ENCODE assay signal across 18 cellular contexts in the genomic region with DNA sequence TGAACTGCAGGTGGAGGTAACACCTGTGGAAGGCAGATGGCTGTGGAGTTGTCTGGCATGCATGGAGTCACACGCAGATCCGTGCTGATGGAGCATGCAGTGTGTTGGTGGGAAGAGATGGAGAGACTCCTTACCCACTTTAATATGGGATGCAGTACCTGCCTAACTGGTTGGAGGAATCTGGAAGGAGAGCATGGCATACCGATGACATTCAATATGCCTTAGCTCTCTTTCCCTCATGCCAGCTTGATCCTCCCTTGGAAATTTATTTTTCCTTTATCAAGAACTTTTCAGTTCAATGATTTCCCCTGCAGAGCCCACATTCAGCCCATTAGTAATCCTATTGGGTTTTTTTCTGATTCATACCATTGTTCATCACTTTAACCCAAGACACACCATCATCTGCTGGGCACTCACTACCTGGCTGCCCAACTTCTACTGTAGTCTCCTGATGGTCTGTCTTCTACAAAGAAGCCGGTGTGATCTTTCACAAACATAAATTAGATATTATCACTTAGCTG. TPM values are rescaled to one million over a fixed set of nuclear protein-coding genes. Genes with fewer than 3 reads are reported as not detected.
DNase-seq lines count a peak whose midpoint lies in the region; ATAC-seq and TF ChIP-seq lines count a peak whose summit lies in the region.
"Had no signal": no experiment of that assay in that cellular context is flagged by ENCODE, and none has a peak within 500 bp of the region (broad histone marks: within the 10 kb centered on the region; RNA-seq: fewer than 3 reads in every experiment).

No MANE protein-coding gene starts in this region.

- no peaks in the 10 kb centered on the region for H4K20me1 ChIP-seq in PC-3 (ENCODE audit: low read length)
- no peaks in the 10 kb centered on the region for H4K20me1 ChIP-seq in neural progenitor cell (ENCODE audit: low read depth)

- H3K9me3 Mint-ChIP-seq in neural progenitor cell (no peaks in the 10 kb centered on the region), immature natural killer cell (no peaks in the 10 kb centered on the region)

- H3K36me3 Mint-ChIP-seq in neural progenitor cell (peaks cover 32% of the 10 kb centered on the region), immature natural killer cell (no peaks in the 10 kb centered on the region)

- TF ChIP-seq CTCF in PC-3 (conservative IDR thresholded peaks at IDR 0.05; ENCODE audit: low read depth, low read length) (no peak), neural progenitor cell (IDR thresholded peaks at IDR 0.05) (no peak)

- H3K79me2 ChIP-seq in PC-3 (ENCODE audit: low read length) (no peaks in the 10 kb centered on the region), neural progenitor cell (ENCODE audit: low read depth) (no peaks in the 10 kb centered on the region)

- H3K27me3 Mint-ChIP-seq in neural progenitor cell (ENCODE audit: insufficient read depth, low read depth), result peaks cover 9% of the 10 kb centered on the region
- H3K27me3 Mint-ChIP-seq in immature natural killer cell (ENCODE audit: low read depth in 3 of 3), result peaks cover 0 to 7% (median 0%) of the 10 kb centered on the region in 3 donors

- H3K9ac ChIP-seq in PC-3 (ENCODE audit: low read length) (no peak overlapping the region), neural progenitor cell (no peak overlapping the region)

- in situ Hi-C loops in Caki2 (cut with HindIII; ENCODE audit: low pct_unique_long_range_greater_than_20kb, low sequenced_read_pairs), result no loop called here

- H3F3A ChIP-seq in PC-3 (ENCODE audit: low read length, unreplicated experiment) (peaks cover 12% of the 10 kb centered on the region), neural progenitor cell (ENCODE audit: low read depth) (peaks cover 14% of the 10 kb centered on the region)

- CTCF ChIA-PET in PC-3 (lab: Charles Lee), result interaction anchor here (0.6 kb wide), 1 partner anchor 105 kb away, joined by 3 read pairs; no protein-coding TSS in a partner anchor

- intact Hi-C loops in PC-3 (cut with micrococcal nuclease), result no loop called here

- POLR2A ChIA-PET in PC-3 (lab: Charles Lee; ENCODE audit: unreplicated experiment), result no interaction called here

- no peak overlapping the region for H2AFZ ChIP-seq in PC-3 (ENCODE audit: low read length)
- no peak overlapping the region for H2AFZ ChIP-seq in neural progenitor cell (replicated peaks)

- 0 out of 2 replicates have a peak overlapping the region, but pooled peaks have one; percentile 52 for H3K4me2 ChIP-seq in PC-3 (ENCODE audit: low read length)
- H3K4me2 ChIP-seq in neural progenitor cell, result no peak overlapping the region

- H3K4me3 ChIP-seq in PC-3 (ENCODE audit: low read length), result no peak overlapping the region
- no peak overlapping the region for H3K4me3 ChIP-seq in neural progenitor cell
- H3K4me3 ChIP-seq in effector memory CD4-positive, alpha-beta T cell (ENCODE audit: insufficient read depth, low read depth, low read length, poor library complexity, severe bottlenecking), result no peak overlapping the region
- H3K4me3 ChIP-seq: HAP-1, SK-N-MC had no signal

- H3K36me3 ChIP-seq in PC-3 (ENCODE audit: low read depth, low read length) (peaks cover 14% of the 10 kb centered on the region), neural progenitor cell (no peaks in the 10 kb centered on the region)
- H3K36me3 ChIP-seq in effector memory CD4-positive, alpha-beta T cell (ENCODE audit: control insufficient read depth, insufficient read depth, low read length), result no peaks in the 10 kb centered on the region
- H3K36me3 ChIP-seq: HAP-1 had no signal

- peaks cover 44% of the 10 kb centered on the region for H3K4me1 Mint-ChIP-seq in neural progenitor cell
- no peaks in the 10 kb centered on the region for H3K4me1 Mint-ChIP-seq in immature natural killer cell

- DNase-seq in Caki2 (ENCODE audit: low read depth) (peak; percentile 55), PC-3 (peak; percentile 55), epithelial cell of prostate (ENCODE audit: low read depth, low spot score) (no peak), neural progenitor cell (ENCODE audit: low spot score) (no peak), immature natural killer cell (no peak)
- no peak for DNase-seq in activated T-cell treated with anti-CD3 and anti-CD28 coated beads, Interleukin-2, amount 50 U/mL, for 48 hours
- DNase-seq in effector memory CD4-positive, alpha-beta T cell, result no peak
- DNase-seq: AML-193, DMS153, GF-D8, MV-4-11, NCI-H1436, NCI-H1930, NCI-H345, NCI-H524 treated with DMSO at 0.1 percent for 48 hours had no signal

- ATAC-seq in PC-3, result no peak

- H3K27me3 ChIP-seq in PC-3 (ENCODE audit: low read length) (no peaks in the 10 kb centered on the region), neural progenitor cell (no peaks in the 10 kb centered on the region)
- H3K27me3 ChIP-seq in effector memory CD4-positive, alpha-beta T cell (replicated peaks; ENCODE audit: control insufficient read depth, insufficient read depth, low read length, poor library complexity, severe bottlenecking), result no peaks in the 10 kb centered on the region

- H3K9me3 ChIP-seq in PC-3 (ENCODE audit: low read length) (no peaks in the 10 kb centered on the region), neural progenitor cell (ENCODE audit: low read depth) (no peaks in the 10 kb centered on the region)
- no peaks in the 10 kb centered on the region for H3K9me3 ChIP-seq in effector memory CD4-positive, alpha-beta T cell (ENCODE audit: control insufficient read depth, low read length)
- H3K9me3 ChIP-seq: HAP-1 had no signal

- H3K4me3 Mint-ChIP-seq in neural progenitor cell (no peak overlapping the region), immature natural killer cell (no peak overlapping the region)
- H3K4me3 Mint-ChIP-seq: CD14-positive monocyte had no signal

- H3K4me1 ChIP-seq in PC-3 (ENCODE audit: insufficient read depth, low read length) (peaks cover 68% of the 10 kb centered on the region), neural progenitor cell (peaks cover 27% of the 10 kb centered on the region)
- H3K4me1 ChIP-seq in effector memory CD4-positive, alpha-beta T cell (ENCODE audit: control insufficient read depth, insufficient read depth, low read length, poor library complexity, severe bottlenecking), result no peaks in the 10 kb centered on the region
- H3K4me1 ChIP-seq: HAP-1 had no signal

- BruUV-seq in PC-3 (replicated peaks; lab: Mats Ljungman, UMichigan), result TSS peak; percentile 57

- no peaks in the 10 kb centered on the region for H3K9me2 ChIP-seq in PC-3 (replicated peaks; ENCODE audit: low read length)

- H3K27ac Mint-ChIP-seq in neural progenitor cell (peak overlapping the region; percentile 38), immature natural killer cell (no peak overlapping the region)
- H3K27ac Mint-ChIP-seq: CD14-positive monocyte had no signal

- peak overlapping the region; percentile 77 for H3K27ac ChIP-seq in PC-3 (ENCODE audit: low read length)
- peak overlapping the region; percentile 55 for H3K27ac ChIP-seq in epithelial cell of prostate
- H3K27ac ChIP-seq in neural progenitor cell, result no peak overlapping the region
- no peak overlapping the region for H3K27ac ChIP-seq in effector memory CD4-positive, alpha-beta T cell (ENCODE audit: insufficient read depth, low read length, poor library complexity, severe bottlenecking)
- H3K27ac ChIP-seq: SK-N-MC had no signal

RNA-seq across cellular contexts. Expression of a gene that starts 25.9 kb away (rescaled TPM):
- 23.0 and 25.4 TPM in 2 replicates for total RNA-seq in Caki2 (2014; rRNA removed; shearing (Covaris generic); ENCODE audit: low replicate concordance)
- total RNA-seq in PC-3 (2014; rRNA removed) (31.6 and 43.7 TPM in 2 replicates), neural progenitor cell (ENCODE audit: low replicate concordance) (84.2 and 187 TPM in 2 replicates)
- polyA plus RNA-seq in immature natural killer cell, result 1 to 10 TPM; 1.4 to 9.5 (median 5.9) TPM

Comparison
In these comparisons a context has a peak if more than half of its experiments do, and no peak if none do; other contexts are left out.
1. DNase-seq: peak in Caki2 (single experiment) and PC-3 (single experiment); none in epithelial cell of prostate (single experiment), neural progenitor cell (single experiment), activated T-cell treated with anti-CD3 and anti-CD28 coated beads, Interleukin-2, amount 50 U/mL, for 48 hours (0 of 2), immature natural killer cell (0 of 3) and effector memory CD4-positive, alpha-beta T cell (0 of 3).
2. H3K27ac ChIP-seq: peak in PC-3 (single experiment) and epithelial cell of prostate (single experiment); none in neural progenitor cell (single experiment) and effector memory CD4-positive, alpha-beta T cell (single experiment).